In genomic region chr6:34462561-34462971, GRCh38 we compare ENCODE assay signal across 8 cellular contexts. TPM values are rescaled to one million over a fixed set of nuclear protein-coding genes. Genes with fewer than 3 reads are reported as not detected.
A peak's percentile ranks its signal among the peaks of the same experiment; 100 is the strongest.
DNase-seq lines count a peak whose midpoint lies in the region; ATAC-seq, FAIRE-seq and TF ChIP-seq lines count a peak whose summit lies in the region.

No MANE protein-coding gene starts in this region.

- H3K27me3 ChIP-seq in Caco-2 (replicated peaks; ENCODE audit: control insufficient read depth, insufficient read depth, low read length), result no peaks in the 10 kb centered on the region
- no peaks in the 10 kb centered on the region for H3K27me3 ChIP-seq in Loucy (ENCODE audit: insufficient read depth, low read length, poor library complexity, severe bottlenecking)
- H3K27me3 ChIP-seq in left lung, result peaks cover 16 to 37% of the 10 kb centered on the region in 2 donors

- TF ChIP-seq CTCF in Caco-2 (IDR thresholded peaks at IDR 0.05; ENCODE audit: insufficient read depth in 1 of 2, low read depth in 1 of 2, low read length in 1 of 2, severe bottlenecking in 1 of 2, unreplicated experiment in 1 of 2) (no peak), Loucy (conservative IDR thresholded peaks at IDR 0.05; ENCODE audit: low read length) (no peak), left lung (IDR thresholded peaks at IDR 0.05) (no peak)

- H3K4me3 Mint-ChIP-seq in Caco-2 (ENCODE audit: unreplicated experiment), result peak overlapping the region; percentile 49
- no peak overlapping the region for H3K4me3 Mint-ChIP-seq in activated naive CD4-positive, alpha-beta T cell treated with anti-CD3 and anti-CD28 coated beads, Interleukin-2, amount 10 ng/mL, durations not matched to agents 7 days and 5 days

- CTCF ChIA-PET in Caco-2 (lab: Charles Lee), result interaction anchor here (1.2 kb wide), 1 partner anchor 147 kb away, joined by 3 read pairs; no protein-coding TSS in a partner anchor
- CTCF ChIA-PET in activated naive CD4-positive, alpha-beta T cell treated with anti-CD3 and anti-CD28 coated beads, Interleukin-2, amount 10 ng/mL, durations not matched to agents 7 days and 5 days (lab: Charles Lee), result interaction anchor here (0.6 to 2.0 kb wide), 3 partner anchors 31 to 147 kb away, joined by 3 to 8 read pairs (median 3); no protein-coding TSS in a partner anchor

- H3K9me2 ChIP-seq in Loucy (replicated peaks; ENCODE audit: low read depth, low read length), result no peaks in the 10 kb centered on the region

- H2AFZ ChIP-seq in Loucy (ENCODE audit: low read length), result peak overlapping the region; percentile 49

- intact Hi-C loops in Caco-2 (cut with micrococcal nuclease; ENCODE audit: unreplicated experiment) (loop anchor here (5.0 to 10.0 kb wide), 2 partner anchors 62 to 100 kb away; no protein-coding TSS in a partner anchor), left lung (cut with DNase I) (no loop called here)

- H3K27ac Mint-ChIP-seq in Caco-2 (ENCODE audit: unreplicated experiment), result no peak overlapping the region
- H3K27ac Mint-ChIP-seq in activated naive CD4-positive, alpha-beta T cell treated with anti-CD3 and anti-CD28 coated beads, Interleukin-2, amount 10 ng/mL, durations not matched to agents 7 days and 5 days, result no peak overlapping the region

- H3K4me1 ChIP-seq in Caco-2 (peaks cover 14% of the 10 kb centered on the region), Loucy (ENCODE audit: insufficient read depth, low read length, poor library complexity, severe bottlenecking) (no peaks in the 10 kb centered on the region), left lung (peaks cover 11 to 12% of the 10 kb centered on the region in 2 donors)

- no peak overlapping the region for H3K9ac ChIP-seq in Loucy (ENCODE audit: low read depth, low read length, poor library complexity, severe bottlenecking)

- peaks cover 12% of the 10 kb centered on the region for H3K4me1 Mint-ChIP-seq in Caco-2 (ENCODE audit: low read depth, unreplicated experiment)
- peaks cover 4% of the 10 kb centered on the region for H3K4me1 Mint-ChIP-seq in activated naive CD4-positive, alpha-beta T cell treated with anti-CD3 and anti-CD28 coated beads, Interleukin-2, amount 10 ng/mL, durations not matched to agents 7 days and 5 days

- H3K9me3 ChIP-seq in Caco-2 (no peaks in the 10 kb centered on the region), Loucy (ENCODE audit: insufficient read depth, low read depth, low read length) (no peaks in the 10 kb centered on the region), left lung (no peaks in the 10 kb centered on the region)

- H3K27ac ChIP-seq in left lung, result no peak overlapping the region

- ATAC-seq in left lung (peak; percentile 74), HG03159 (IDR thresholded peaks at IDR 0.05; ENCODE audit: unreplicated experiment) (no peak)

- H3K36me3 ChIP-seq in Caco-2 (ENCODE audit: control insufficient read depth, insufficient read depth, low read length) (no peaks in the 10 kb centered on the region), Loucy (ENCODE audit: insufficient read depth, low read length) (no peaks in the 10 kb centered on the region), left lung (no peaks in the 10 kb centered on the region)

- DNase-seq in Caco-2 (peak; percentile 65 to 78), UCSD-AML1 (lab: John Stamatoyannopoulos, UW; ENCODE audit: unreplicated experiment) (peak; percentile 39), left lung (no peak), GM19239 (ENCODE audit: insufficient read length, low spot score) (no peak)
- DNase-seq in NK-92 treated with Interleukin-12 subunit alpha and Interleukin-12 subunit beta, amount 100 ng/mL, for 24 hours (lab: John Stamatoyannopoulos, UW), result no peak
- no peak for DNase-seq in activated naive CD4-positive, alpha-beta T cell treated with anti-CD3 and anti-CD28 coated beads, Interleukin-2, amount 10 ng/mL, durations not matched to agents 7 days and 5 days

- no TSS peak for BruUV-seq in Caco-2 (replicated peaks; lab: Mats Ljungman, UMichigan)

- no peaks in the 10 kb centered on the region for H3K27me3 Mint-ChIP-seq in Caco-2 (ENCODE audit: insufficient read depth, unreplicated experiment)
- H3K27me3 Mint-ChIP-seq in activated naive CD4-positive, alpha-beta T cell treated with anti-CD3 and anti-CD28 coated beads, Interleukin-2, amount 10 ng/mL, durations not matched to agents 7 days and 5 days, result peaks cover 74% of the 10 kb centered on the region

- FAIRE-seq in GM19239 (lab: Jason Lieb, UNC), result no peak

- no peaks in the 10 kb centered on the region for H3K79me2 ChIP-seq in Loucy (ENCODE audit: insufficient read depth, low read length)

- no peaks in the 10 kb centered on the region for H3K36me3 Mint-ChIP-seq in Caco-2 (ENCODE audit: insufficient read depth, unreplicated experiment)
- H3K36me3 Mint-ChIP-seq in activated naive CD4-positive, alpha-beta T cell treated with anti-CD3 and anti-CD28 coated beads, Interleukin-2, amount 10 ng/mL, durations not matched to agents 7 days and 5 days, result no peaks in the 10 kb centered on the region

- no peak overlapping the region for H3K4me3 ChIP-seq in Caco-2 (ENCODE audit: low read depth, low read length)
- H3K4me3 ChIP-seq in Loucy (ENCODE audit: low read length, poor library complexity, severe bottlenecking), result no peak overlapping the region
- H3K4me3 ChIP-seq in left lung, result no peak overlapping the region

- no peaks in the 10 kb centered on the region for H3F3A ChIP-seq in Loucy (ENCODE audit: low read depth)

- POLR2A ChIA-PET in Caco-2 (lab: Charles Lee), result interaction anchor here (0.5 to 1.0 kb wide), 2 partner anchors 115 to 329 kb away, joined by 4 read pairs; no protein-coding TSS in a partner anchor

- no peaks in the 10 kb centered on the region for H4K20me1 ChIP-seq in Loucy (ENCODE audit: insufficient read depth, low read length, poor library complexity, severe bottlenecking)

- no peaks in the 10 kb centered on the region for H3K9me3 Mint-ChIP-seq in Caco-2 (ENCODE audit: unreplicated experiment)
- no peaks in the 10 kb centered on the region for H3K9me3 Mint-ChIP-seq in activated naive CD4-positive, alpha-beta T cell treated with anti-CD3 and anti-CD28 coated beads, Interleukin-2, amount 10 ng/mL, durations not matched to agents 7 days and 5 days

- H3K4me2 ChIP-seq in Loucy (ENCODE audit: low read depth, low read length, poor library complexity, severe bottlenecking), result peak overlapping the region; percentile 12

RNA-seq across cellular contexts. Expression of gene PACSIN1, which starts 3.3 kb away (rescaled TPM):
- total RNA-seq in Caco-2 (2022), result 3.4 and 3.7 TPM in 2 replicates
- total RNA-seq in left lung, result under 1 TPM in 1 of 2 donors, not detected in 1; 0.09 TPM

RNA-seq across cellular contexts. Expression of gene RPS10, which starts 36.7 kb away (rescaled TPM):
- total RNA-seq in Caco-2 (2022) (1,650 and 1,752 TPM in 2 replicates), left lung (1,000 to 10,000 TPM; 1,031 to 1,089 TPM)

Comparison
In these comparisons a context has a peak if more than half of its experiments do, and no peak if none do; other contexts are left out.
1. DNase-seq: peak in Caco-2 (2 of 2) and UCSD-AML1 (single experiment); none in left lung (0 of 2), NK-92 treated with Interleukin-12 subunit alpha and Interleukin-12 subunit beta, amount 100 ng/mL, for 24 hours (single experiment), GM19239 (single experiment) and activated naive CD4-positive, alpha-beta T cell treated with anti-CD3 and anti-CD28 coated beads, Interleukin-2, amount 10 ng/mL, durations not matched to agents 7 days and 5 days (single experiment).